11 cellular contexts compared by ENCODE assay signal in the genomic region with DNA sequence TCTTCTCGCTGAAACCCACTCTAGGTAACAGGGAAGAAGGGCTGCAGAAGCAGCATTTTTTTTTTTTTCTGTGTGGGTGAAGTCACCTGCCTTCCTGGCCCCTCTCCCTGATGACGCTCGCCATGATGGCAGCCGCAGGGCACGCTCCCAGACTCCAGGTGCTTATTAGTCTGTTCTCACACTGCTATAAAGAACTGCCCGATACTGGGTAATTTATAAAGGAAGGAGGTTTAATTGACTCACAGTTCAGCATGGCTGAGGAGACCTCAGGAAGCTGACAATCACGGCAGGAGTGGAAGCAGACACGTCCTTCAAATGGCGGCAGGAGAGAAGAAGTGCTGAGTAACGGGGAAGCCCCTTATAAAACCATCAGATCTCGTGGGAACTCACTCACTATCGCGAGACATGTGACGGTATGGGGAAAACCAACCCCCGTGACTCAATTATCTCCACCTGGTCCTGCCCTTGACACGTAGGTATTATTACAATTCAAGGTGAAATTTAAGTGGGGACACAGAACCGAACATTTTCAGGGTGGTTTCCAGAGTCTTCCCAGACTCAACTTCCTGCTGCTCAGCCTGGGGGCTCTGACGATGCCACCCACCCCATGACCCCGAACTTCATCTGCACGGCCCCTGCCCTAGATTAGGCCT. TPM values are rescaled to one million over a fixed set of nuclear protein-coding genes. Genes with fewer than 3 reads are reported as not detected.
DNase-seq lines count a peak whose midpoint lies in the region; ATAC-seq and TF ChIP-seq lines count a peak whose summit lies in the region.
"Had no signal": no experiment of that assay in that cellular context is flagged by ENCODE, and none has a peak within 500 bp of the region (broad histone marks: within the 10 kb centered on the region; RNA-seq: fewer than 3 reads in every experiment).

No MANE protein-coding gene starts in this region.

- no peaks in the 10 kb centered on the region for H3K9me3 ChIP-seq in lower lobe of right lung
- H3K9me3 ChIP-seq in PC-3 (ENCODE audit: low read length) = no peaks in the 10 kb centered on the region

- no peak overlapping the region for H2AFZ ChIP-seq in PC-3 (ENCODE audit: low read length)

- CTCF ChIA-PET in PC-3 (lab: Charles Lee) = no interaction called here

- H3K9ac ChIP-seq in PC-3 (ENCODE audit: low read length) = no peak overlapping the region

- H3K36me3 ChIP-seq in lower lobe of right lung (no peaks in the 10 kb centered on the region), PC-3 (ENCODE audit: low read depth, low read length) (no peaks in the 10 kb centered on the region)

- H3K9me2 ChIP-seq in PC-3 (replicated peaks; ENCODE audit: low read length) = no peaks in the 10 kb centered on the region

- peak; percentile 100 for DNase-seq in NCI-H526 treated with DMSO at 0.1 percent for 48 hours (lab: John Stamatoyannopoulos, UW)
- DNase-seq in NCI-H526 (lab: John Stamatoyannopoulos, UW) = no peak
- DNase-seq in DMS53 (lab: John Stamatoyannopoulos, UW) = peak; percentile 82
- DNase-seq in M059J (ENCODE audit: low read depth) = peak; percentile 39
- peak; percentile 18 for DNase-seq in SHP77 treated with DMSO at 0.1 percent for 48 hours (lab: John Stamatoyannopoulos, UW)
- no peak for DNase-seq in lower lobe of right lung
- no peak for DNase-seq in PC-3
- no peak for DNase-seq in cortex of kidney (lab: John Stamatoyannopoulos, UW)
- DNase-seq: foreskin keratinocyte, GF-D8, Right ventricle myocardium superior had no signal

- no peaks in the 10 kb centered on the region for H3F3A ChIP-seq in PC-3 (ENCODE audit: low read length, unreplicated experiment)

- H3K27me3 ChIP-seq in lower lobe of right lung (ENCODE audit: low read depth) (peaks cover 34% of the 10 kb centered on the region), PC-3 (ENCODE audit: low read length) (peaks cover 26% of the 10 kb centered on the region)
- H3K27me3 ChIP-seq: foreskin keratinocyte had no signal

- TF ChIP-seq CTCF in lower lobe of right lung (IDR thresholded peaks at IDR 0.05) = no peak
- TF ChIP-seq CTCF in PC-3 (conservative IDR thresholded peaks at IDR 0.05; ENCODE audit: low read depth, low read length) = no peak

- POLR2A ChIA-PET in PC-3 (lab: Charles Lee; ENCODE audit: unreplicated experiment) = no interaction called here

- intact Hi-C loops in lower lobe of right lung (cut with DNase I) = no loop called here
- intact Hi-C loops in PC-3 (cut with micrococcal nuclease) = no loop called here

- no peaks in the 10 kb centered on the region for H3K79me2 ChIP-seq in PC-3 (ENCODE audit: low read length)

- H3K4me3 ChIP-seq in lower lobe of right lung (no peak overlapping the region), PC-3 (ENCODE audit: low read length) (no peak overlapping the region)

- H3K4me2 ChIP-seq in PC-3 (ENCODE audit: low read length) = no peak overlapping the region

- H3K4me1 ChIP-seq in lower lobe of right lung (no peaks in the 10 kb centered on the region), PC-3 (ENCODE audit: insufficient read depth, low read length) (no peaks in the 10 kb centered on the region)
- H3K4me1 ChIP-seq: foreskin keratinocyte had no signal

- H3K27ac ChIP-seq in lower lobe of right lung (no peak overlapping the region), PC-3 (ENCODE audit: low read length) (no peak overlapping the region)
- H3K27ac ChIP-seq: foreskin keratinocyte had no signal

- no peak for ATAC-seq in lower lobe of right lung
- no peak for ATAC-seq in PC-3
- ATAC-seq: foreskin keratinocyte had no signal

- H4K20me1 ChIP-seq in PC-3 (ENCODE audit: low read length) = no peaks in the 10 kb centered on the region

- BruUV-seq in PC-3 (replicated peaks; lab: Mats Ljungman, UMichigan) = no TSS peak

RNA-seq across cellular contexts. Expression of a gene that starts 34.9 kb away (rescaled TPM):
- 18.3 and 23.5 TPM in 2 replicates for total RNA-seq in M059J (2014; rRNA removed; shearing (Covaris generic))
- total RNA-seq in lower lobe of right lung (40.3 TPM), PC-3 (2014; rRNA removed) (1.8 and 2.2 TPM in 2 replicates)

Comparison
In these comparisons a context has a peak if more than half of its experiments do, and no peak if none do; other contexts are left out.
1. DNase-seq: peak in NCI-H526 treated with DMSO at 0.1 percent for 48 hours (single experiment), DMS53 (single experiment), M059J (single experiment) and SHP77 treated with DMSO at 0.1 percent for 48 hours (single experiment); none in NCI-H526 (0 of 2), lower lobe of right lung (single experiment), PC-3 (single experiment) and cortex of kidney (single experiment).